17 cellular contexts compared by ENCODE assay signal in the genomic region with DNA sequence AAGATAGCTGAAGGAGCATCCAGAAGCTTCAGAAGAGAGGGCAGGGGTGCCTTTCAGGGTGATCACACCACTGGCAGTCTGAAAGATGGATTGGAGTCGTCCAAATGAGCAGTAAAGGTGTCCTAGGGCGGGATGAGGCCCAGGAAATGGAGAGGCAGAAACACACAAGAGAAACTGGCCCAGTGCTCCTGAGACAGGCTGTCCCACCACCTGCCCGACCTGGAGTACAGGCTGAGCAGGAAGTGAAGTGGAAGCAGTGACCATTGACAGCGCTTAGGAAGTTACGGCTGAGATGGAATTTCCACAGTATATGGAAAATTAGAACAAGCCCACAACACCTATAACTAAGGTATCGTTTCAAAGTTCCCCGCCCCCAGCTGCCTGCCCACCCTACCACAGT. TPM values are rescaled to one million over a fixed set of nuclear protein-coding genes. Genes with fewer than 3 reads are reported as not detected.
A peak's percentile ranks its signal among the peaks of the same experiment; 100 is the strongest.
DNase-seq lines count a peak whose midpoint lies in the region; ATAC-seq, FAIRE-seq and TF ChIP-seq lines count a peak whose summit lies in the region.
"Had no signal": no experiment of that assay in that cellular context is flagged by ENCODE, and none has a peak within 500 bp of the region (broad histone marks: within the 10 kb centered on the region; RNA-seq: fewer than 3 reads in every experiment).

No MANE protein-coding gene starts in this region.

- peaks cover 5% of the 10 kb centered on the region; the same call in 1 of the 2 replicates for H3K36me3 ChIP-seq in Panc1 (ENCODE audit: control insufficient read depth, insufficient read depth, low read length)

- H3K4me1 Mint-ChIP-seq in activated CD8-positive, alpha-beta memory T cell treated with anti-CD3 and anti-CD28 coated beads, Interleukin-2, amount 10 ng/mL, durations not matched to agents 7 days and 5 days: no peaks in the 10 kb centered on the region
- peaks cover 6% of the 10 kb centered on the region for H3K4me1 Mint-ChIP-seq in stimulated activated effector memory CD8-positive, alpha-beta T cell treated with anti-CD3 and anti-CD28 coated beads, Interleukin-12 subunit alpha, Interleukin-12 subunit beta, amount 100 ng/mL, for 72 hours
- H3K4me1 Mint-ChIP-seq: CD4-positive, CD25-positive, alpha-beta regulatory T cell had no signal

- CTCF ChIA-PET in activated CD8-positive, alpha-beta memory T cell treated with anti-CD3 and anti-CD28 coated beads, Interleukin-2, amount 10 ng/mL, durations not matched to agents 7 days and 5 days (lab: Charles Lee): interaction anchor here (1.1 to 11.2 kb wide), 3 partner anchors 16 to 91 kb away, joined by 3 to 210 read pairs (median 3); a partner anchor contains a TSS
- CTCF ChIA-PET in Panc1 (lab: Charles Lee): interaction anchor here (1.0 to 1.7 kb wide), 2 partner anchors 96 to 97 kb away, joined by 3 to 5 read pairs; no protein-coding TSS in a partner anchor

- no peak for TF ChIP-seq CTCF in Panc1 (IDR thresholded peaks at IDR 0.05)

- H3K27me3 ChIP-seq in Panc1 (ENCODE audit: control insufficient read depth, insufficient read depth, low read length): no peaks in the 10 kb centered on the region
- H3K27me3 ChIP-seq: BLaER1 treated with 17β-estradiol and CSF1 and Interleukin-3, amounts not matched to agents 10 nM and 100 nM had no signal

- in situ Hi-C loops in Panc1 (cut with HindIII; ENCODE audit: low pct_unique_long_range_greater_than_20kb, low sequenced_read_pairs): no loop called here

- no peak overlapping the region for H3K27ac ChIP-seq in Panc1 (ENCODE audit: low read length)
- H3K27ac ChIP-seq: GM23248, HL-60 had no signal

- H3K4me3 Mint-ChIP-seq in activated CD8-positive, alpha-beta memory T cell treated with anti-CD3 and anti-CD28 coated beads, Interleukin-2, amount 10 ng/mL, durations not matched to agents 7 days and 5 days: no peak overlapping the region
- H3K4me3 Mint-ChIP-seq in stimulated activated effector memory CD8-positive, alpha-beta T cell treated with anti-CD3 and anti-CD28 coated beads, Interleukin-12 subunit alpha, Interleukin-12 subunit beta, amount 100 ng/mL, for 72 hours: no peak overlapping the region
- H3K4me3 Mint-ChIP-seq: CD4-positive, CD25-positive, alpha-beta regulatory T cell had no signal

- no peak for FAIRE-seq in GM19239 (lab: Jason Lieb, UNC)
- FAIRE-seq: GM12878, GM18507, H54 had no signal

- no peaks in the 10 kb centered on the region for H3K9me3 Mint-ChIP-seq in activated CD8-positive, alpha-beta memory T cell treated with anti-CD3 and anti-CD28 coated beads, Interleukin-2, amount 10 ng/mL, durations not matched to agents 7 days and 5 days (ENCODE audit: low read depth)
- H3K9me3 Mint-ChIP-seq in stimulated activated effector memory CD8-positive, alpha-beta T cell treated with anti-CD3 and anti-CD28 coated beads, Interleukin-12 subunit alpha, Interleukin-12 subunit beta, amount 100 ng/mL, for 72 hours: no peaks in the 10 kb centered on the region

- no peaks in the 10 kb centered on the region for H3K27me3 Mint-ChIP-seq in activated CD8-positive, alpha-beta memory T cell treated with anti-CD3 and anti-CD28 coated beads, Interleukin-2, amount 10 ng/mL, durations not matched to agents 7 days and 5 days
- H3K27me3 Mint-ChIP-seq: CD4-positive, CD25-positive, alpha-beta regulatory T cell had no signal

- intact Hi-C loops in Panc1 (cut with micrococcal nuclease; ENCODE audit: unreplicated experiment): loop anchor here (10.0 kb wide), 2 partner anchors 262 to 562 kb away; a partner anchor contains a TSS

- peaks cover 8% of the 10 kb centered on the region for H3K36me3 Mint-ChIP-seq in activated CD8-positive, alpha-beta memory T cell treated with anti-CD3 and anti-CD28 coated beads, Interleukin-2, amount 10 ng/mL, durations not matched to agents 7 days and 5 days
- peaks cover 35% of the 10 kb centered on the region for H3K36me3 Mint-ChIP-seq in stimulated activated effector memory CD8-positive, alpha-beta T cell treated with anti-CD3 and anti-CD28 coated beads, Interleukin-12 subunit alpha, Interleukin-12 subunit beta, amount 100 ng/mL, for 72 hours

- H3K9me3 ChIP-seq in Panc1 (ENCODE audit: control insufficient read depth, insufficient read depth, low read depth, low read length): no peaks in the 10 kb centered on the region
- H3K9me3 ChIP-seq: BLaER1 treated with 17β-estradiol and CSF1 and Interleukin-3, amounts not matched to agents 10 nM and 100 nM had no signal

- H3K4me3 ChIP-seq in Panc1 (ENCODE audit: low read depth in 2 of 2, low read length in 2 of 2): no peak overlapping the region
- H3K4me3 ChIP-seq: BLaER1 treated with 17β-estradiol and CSF1 and Interleukin-3, amounts not matched to agents 10 nM and 100 nM; GM12878; GM23248 had no signal

- POLR2A ChIA-PET in Panc1 (lab: Charles Lee): no interaction called here

- ATAC-seq in activated CD8-positive, alpha-beta memory T cell treated with anti-CD3 and anti-CD28 coated beads, Interleukin-2, amount 10 ng/mL, durations not matched to agents 7 days and 5 days: no peak
- peak; percentile 13 for ATAC-seq in Panc1
- ATAC-seq in esophagus mucosa: peak; percentile 53
- ATAC-seq in stimulated activated effector memory CD8-positive, alpha-beta T cell treated with anti-CD3 and anti-CD28 coated beads, Interleukin-12 subunit alpha, Interleukin-12 subunit beta, amount 100 ng/mL, for 72 hours: no peak
- ATAC-seq: GM12878, HCT116 had no signal

- BruUV-seq in Panc1 (replicated peaks; lab: Mats Ljungman, UMichigan): no TSS peak

- DNase-seq in activated CD8-positive, alpha-beta memory T cell treated with anti-CD3 and anti-CD28 coated beads, Interleukin-2, amount 50 U/mL, for 48 hours: peak; percentile 49
- DNase-seq in activated CD8-positive, alpha-beta memory T cell treated with anti-CD3 and anti-CD28 coated beads, Interleukin-2, amount 10 ng/mL, durations not matched to agents 7 days and 5 days: no peak
- no peak for DNase-seq in Panc1 (ENCODE audit: low read depth, low spot score)
- peak in 1 of 2 donors; percentile 40 for DNase-seq in stimulated activated effector memory CD8-positive, alpha-beta T cell treated with anti-CD3 and anti-CD28 coated beads, Interleukin-12 subunit alpha, Interleukin-12 subunit beta, amount 100 ng/mL, for 72 hours (ENCODE audit: low spot score in 2 of 2)
- no peak for DNase-seq in GM19239 (ENCODE audit: insufficient read length, low spot score)
- no peak for DNase-seq in DMS53 (lab: John Stamatoyannopoulos, UW)
- DNase-seq: 8988T; AML-193; CD4-positive, CD25-positive, alpha-beta regulatory T cell; GM23248 had no signal

- no peak overlapping the region for H3K27ac Mint-ChIP-seq in activated CD8-positive, alpha-beta memory T cell treated with anti-CD3 and anti-CD28 coated beads, Interleukin-2, amount 10 ng/mL, durations not matched to agents 7 days and 5 days
- H3K27ac Mint-ChIP-seq in stimulated activated effector memory CD8-positive, alpha-beta T cell treated with anti-CD3 and anti-CD28 coated beads, Interleukin-12 subunit alpha, Interleukin-12 subunit beta, amount 100 ng/mL, for 72 hours: peak overlapping the region; percentile 88

- no peaks in the 10 kb centered on the region for H3K4me1 ChIP-seq in Panc1 (ENCODE audit: control insufficient read depth, insufficient read depth, low read length)

RNA-seq across cellular contexts. Expression of a gene that starts 16.1 kb away (rescaled TPM):
- 100 to 1,000 TPM; 192 to 234 TPM for total RNA-seq in activated CD8-positive, alpha-beta memory T cell treated with anti-CD3 and anti-CD28 coated beads, Interleukin-2, amount 10 ng/mL, durations not matched to agents 7 days and 5 days
- total RNA-seq in Panc1 (2021; ENCODE audit: unreplicated experiment) (387 TPM), esophagus mucosa (206 TPM)
- 395 TPM for polyA plus RNA-seq in Panc1 (2012; ENCODE audit: insufficient read length)

RNA-seq across cellular contexts. Expression of a gene that starts 37.9 kb away (rescaled TPM):
- not detected for total RNA-seq in activated CD8-positive, alpha-beta memory T cell treated with anti-CD3 and anti-CD28 coated beads, Interleukin-2, amount 10 ng/mL, durations not matched to agents 7 days and 5 days
- not detected for total RNA-seq in Panc1 (2021; ENCODE audit: unreplicated experiment)
- not detected for polyA plus RNA-seq in Panc1 (2012; ENCODE audit: insufficient read length)
- not detected for total RNA-seq in esophagus mucosa
- total RNA-seq: CD4-positive, CD25-positive, alpha-beta regulatory T cell; GM12878 had no signal
- polyA plus RNA-seq: CD4-positive, CD25-positive, alpha-beta regulatory T cell had no signal

Comparison
In these comparisons a context has a peak if more than half of its experiments do, and no peak if none do; other contexts are left out.
1. ATAC-seq: peak in Panc1 (single experiment) and esophagus mucosa (single experiment); none in activated CD8-positive, alpha-beta memory T cell treated with anti-CD3 and anti-CD28 coated beads, Interleukin-2, amount 10 ng/mL, durations not matched to agents 7 days and 5 days (single experiment) and stimulated activated effector memory CD8-positive, alpha-beta T cell treated with anti-CD3 and anti-CD28 coated beads, Interleukin-12 subunit alpha, Interleukin-12 subunit beta, amount 100 ng/mL, for 72 hours (single experiment).